11 cellular contexts compared by ENCODE assay signal in the genomic region with DNA sequence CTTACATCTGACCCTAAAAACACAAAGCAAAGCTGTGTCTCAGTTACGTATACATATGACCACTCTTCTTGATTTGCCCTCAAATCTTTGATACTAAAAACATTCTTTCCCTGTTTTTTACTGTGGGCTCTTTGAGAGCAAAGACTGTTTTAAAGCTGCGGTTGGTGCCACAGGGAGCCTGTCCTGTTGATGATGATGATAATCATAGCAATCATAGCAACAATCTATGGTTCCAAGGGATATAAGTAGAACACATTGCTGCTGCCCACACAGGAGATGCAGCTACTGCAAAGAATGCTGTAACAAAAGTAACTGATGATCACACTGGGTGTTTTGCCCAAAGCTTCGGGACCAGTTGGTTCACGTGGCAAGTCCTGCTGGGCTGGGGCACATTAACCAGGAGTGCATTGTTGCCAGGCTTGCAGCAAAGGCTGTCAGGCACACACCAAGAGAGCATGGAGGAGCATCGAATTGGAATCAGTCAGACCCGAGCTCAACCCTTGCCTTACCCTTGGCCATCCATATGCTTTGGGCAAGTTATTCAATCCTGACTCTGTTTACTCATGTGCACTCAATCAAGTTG.
"Had no signal": no experiment of that assay in that cellular context is flagged by ENCODE, and none has a peak within 500 bp of the region (broad histone marks: within the 10 kb centered on the region; RNA-seq: fewer than 3 reads in every experiment).

No MANE protein-coding gene starts in this region.

- H3K36me3 Mint-ChIP-seq: activated naive CD4-positive, alpha-beta T cell treated with anti-CD3 and anti-CD28 coated beads, Interleukin-2, amount 10 ng/mL, durations not matched to agents 7 days and 5 days; activated naive CD8-positive, alpha-beta T cell treated with anti-CD3 and anti-CD28 coated beads, Interleukin-2, amount 10 ng/mL, durations not matched to agents 7 days and 5 days; mesothelial cell of epicardium; naive thymus-derived CD4-positive, alpha-beta T cell had no signal

- H3K27ac Mint-ChIP-seq: activated B cell treated with CpG ODN at 0.5 μM for 24 hours; activated CD8-positive, alpha-beta T cell treated with anti-CD3 and anti-CD28 coated beads, Interleukin-2, amount 10 ng/mL, durations not matched to agents 7 days and 5 days; activated naive CD4-positive, alpha-beta T cell treated with anti-CD3 and anti-CD28 coated beads, Interleukin-2, amount 10 ng/mL, durations not matched to agents 7 days and 5 days; activated naive CD8-positive, alpha-beta T cell treated with anti-CD3 and anti-CD28 coated beads, Interleukin-2, amount 10 ng/mL, durations not matched to agents 7 days and 5 days; activated T-helper 1 cell treated with anti-CD3 and anti-CD28 coated beads, Interleukin-12 subunit alpha, Interleukin-12 subunit beta, Interleukin-2, Interleukin-4 antibody, amounts not matched to agents 30 ng/mL and 10 ng/mL and 1 ng/mL, durations not matched to agents 14 hours and 24 hours and 36 hours; mesothelial cell of epicardium; naive thymus-derived CD4-positive, alpha-beta T cell; stimulated activated naive B cell treated with anti-CD40 and anti-IgM and Interleukin-4, amounts not matched to agents 10 μg/mL and 1 μg/mL and 100 μg/mL, for 72 hours had no signal

- H3K4me3 Mint-ChIP-seq: activated B cell treated with CpG ODN at 0.5 μM for 24 hours; activated CD8-positive, alpha-beta T cell treated with anti-CD3 and anti-CD28 coated beads, Interleukin-2, amount 10 ng/mL, durations not matched to agents 7 days and 5 days; activated naive CD4-positive, alpha-beta T cell treated with anti-CD3 and anti-CD28 coated beads, Interleukin-2, amount 10 ng/mL, durations not matched to agents 7 days and 5 days; activated naive CD8-positive, alpha-beta T cell treated with anti-CD3 and anti-CD28 coated beads, Interleukin-2, amount 10 ng/mL, durations not matched to agents 7 days and 5 days; activated T-helper 1 cell treated with anti-CD3 and anti-CD28 coated beads, Interleukin-12 subunit alpha, Interleukin-12 subunit beta, Interleukin-2, Interleukin-4 antibody, amounts not matched to agents 30 ng/mL and 10 ng/mL and 1 ng/mL, durations not matched to agents 14 hours and 24 hours and 36 hours; mesothelial cell of epicardium; naive thymus-derived CD4-positive, alpha-beta T cell; neural crest cell; stimulated activated naive B cell treated with anti-CD40 and anti-IgM and Interleukin-4, amounts not matched to agents 10 μg/mL and 1 μg/mL and 100 μg/mL, for 72 hours had no signal

- H3K4me1 Mint-ChIP-seq: activated B cell treated with CpG ODN at 0.5 μM for 24 hours; activated naive CD4-positive, alpha-beta T cell treated with anti-CD3 and anti-CD28 coated beads, Interleukin-2, amount 10 ng/mL, durations not matched to agents 7 days and 5 days; mesothelial cell of epicardium; naive thymus-derived CD4-positive, alpha-beta T cell had no signal

- ATAC-seq: activated CD8-positive, alpha-beta T cell treated with anti-CD3 and anti-CD28 coated beads, Interleukin-2, amount 10 ng/mL, durations not matched to agents 7 days and 5 days had no signal

- H3K9me3 Mint-ChIP-seq: activated B cell treated with CpG ODN at 0.5 μM for 24 hours; activated naive CD4-positive, alpha-beta T cell treated with anti-CD3 and anti-CD28 coated beads, Interleukin-2, amount 10 ng/mL, durations not matched to agents 7 days and 5 days; activated naive CD8-positive, alpha-beta T cell treated with anti-CD3 and anti-CD28 coated beads, Interleukin-2, amount 10 ng/mL, durations not matched to agents 7 days and 5 days; activated T-helper 1 cell treated with anti-CD3 and anti-CD28 coated beads, Interleukin-12 subunit alpha, Interleukin-12 subunit beta, Interleukin-2, Interleukin-4 antibody, amounts not matched to agents 30 ng/mL and 10 ng/mL and 1 ng/mL, durations not matched to agents 14 hours and 24 hours and 36 hours; naive thymus-derived CD4-positive, alpha-beta T cell; neural crest cell; stimulated activated naive B cell treated with anti-CD40 and anti-IgM and Interleukin-4, amounts not matched to agents 10 μg/mL and 1 μg/mL and 100 μg/mL, for 72 hours had no signal

- DNase-seq: activated B cell treated with CpG ODN at 0.5 μM for 24 hours, activated gamma-delta T cell, cortex of kidney had no signal

- H3K27me3 Mint-ChIP-seq: activated B cell treated with CpG ODN at 0.5 μM for 24 hours; activated naive CD4-positive, alpha-beta T cell treated with anti-CD3 and anti-CD28 coated beads, Interleukin-2, amount 10 ng/mL, durations not matched to agents 7 days and 5 days; activated naive CD8-positive, alpha-beta T cell treated with anti-CD3 and anti-CD28 coated beads, Interleukin-2, amount 10 ng/mL, durations not matched to agents 7 days and 5 days; naive thymus-derived CD4-positive, alpha-beta T cell; stimulated activated naive B cell treated with anti-CD40 and anti-IgM and Interleukin-4, amounts not matched to agents 10 μg/mL and 1 μg/mL and 100 μg/mL, for 72 hours had no signal
